ENCODE assay signal across 8 cellular contexts in genomic region chr7:44985033-44985695, GRCh38. TPM values are rescaled to one million over a fixed set of nuclear protein-coding genes. Genes with fewer than 3 reads are reported as not detected.
A peak's percentile ranks its signal among the peaks of the same experiment; 100 is the strongest.
DNase-seq lines count a peak whose midpoint lies in the region; ATAC-seq, FAIRE-seq and TF ChIP-seq lines count a peak whose summit lies in the region.

No MANE protein-coding gene starts in this region.

- in situ Hi-C loops in GM12878 (cut with MboI) (no loop called here), GM13977 (cut with MboI; ENCODE audit: low pct_unique_long_range_greater_than_20kb, low sequenced_read_pairs, unreplicated experiment) (no loop called here)

- H3K79me2 ChIP-seq in GM12878 (ENCODE audit: control insufficient read depth, insufficient read depth, low read length): peaks cover 51% of the 10 kb centered on the region

- no peak for ATAC-seq in A549
- no peak for ATAC-seq in GM12878
- ATAC-seq in GM19397 (IDR thresholded peaks at IDR 0.05; ENCODE audit: unreplicated experiment): no peak
- no peak for ATAC-seq in HG02870 (IDR thresholded peaks at IDR 0.05; ENCODE audit: unreplicated experiment)
- no peak for ATAC-seq in HG03432 (IDR thresholded peaks at IDR 0.05; ENCODE audit: unreplicated experiment)

- H2AFZ ChIP-seq in GM12878 (ENCODE audit: control insufficient read depth, low read depth, low read length): no peak overlapping the region

- peaks cover 19 to 21% of the 10 kb centered on the region in 2 experiments for H3K36me3 ChIP-seq in GM12878 (ENCODE audit: control insufficient read depth in 2 of 2, insufficient read depth in 2 of 2, low read length in 1 of 2)

- TF ChIP-seq POLR2A in A549 (IDR thresholded peaks at IDR 0.05; ENCODE audit: low read length) (no peak), GM12878 (IDR thresholded peaks at IDR 0.05; ENCODE audit: low read depth, low read length) (peak; percentile 24)

- no peaks in the 10 kb centered on the region for H3K27me3 ChIP-seq in GM12878 (replicated peaks in 1 of 2; ENCODE audit: control insufficient read depth in 2 of 2, insufficient read depth in 2 of 2, low read length in 1 of 2)

- peaks cover 32% of the 10 kb centered on the region for H3K36me3 Mint-ChIP-seq in mesothelial cell of epicardium

- TF ChIP-seq CTCF in A549 (IDR thresholded peaks at IDR 0.05) (no peak), HFF-Myc (IDR thresholded peaks at IDR 0.05; ENCODE audit: low read depth, low read length, missing control alignments) (no peak), GM12878 (IDR thresholded peaks at IDR 0.05 in 2 of 3, conservative IDR thresholded peaks at IDR 0.05 in 1 of 3; ENCODE audit: control insufficient read depth in 2 of 3, extremely low read depth in 1 of 3, insufficient read depth in 1 of 3, low read depth in 3 of 3, low read length in 3 of 3) (no peak), mesothelial cell of epicardium (IDR thresholded peaks at IDR 0.05; ENCODE audit: unreplicated experiment) (no peak), GM13977 (IDR thresholded peaks at IDR 0.05; ENCODE audit: extremely low read depth, insufficient read depth, missing control alignments) (no peak)

- TF ChIP-seq EP300 in A549 (IDR thresholded peaks at IDR 0.05): no peak
- no peak for TF ChIP-seq EP300 in GM12878 (IDR thresholded peaks at IDR 0.05; ENCODE audit: borderline replicate concordance in 1 of 2, control insufficient read depth in 1 of 2, low read depth in 2 of 2, low read length in 2 of 2)

- H3K4me1 ChIP-seq in A549 (peaks cover 33% of the 10 kb centered on the region), GM12878 (ENCODE audit: control insufficient read depth, insufficient read depth, low read length) (peaks cover 34% of the 10 kb centered on the region)

- no peaks in the 10 kb centered on the region for H3K9me3 ChIP-seq in A549
- H3K9me3 ChIP-seq in GM12878 (replicated peaks; ENCODE audit: control insufficient read depth, insufficient read depth, low read length): no peaks in the 10 kb centered on the region

- peak overlapping the region; percentile 82 for H3K9ac ChIP-seq in GM12878 (ENCODE audit: control insufficient read depth, insufficient read depth, low read length)

- SMC1A ChIA-PET in GM12878 (lab: Charles Lee; ENCODE audit: uncharacterized antibody, unreplicated experiment): interaction anchor here (0.7 to 16.7 kb wide), 7 partner anchors 12 to 151 kb away, joined by 3 to 303 read pairs (median 5); partner anchors contain the start of gene CCM2

- TSS peak; percentile 79 for BruUV-seq in GM12878 (replicated peaks; lab: Mats Ljungman, UMichigan)

- WGBS in A549 (ENCODE audit: missing lambda C conversion rate): 22% methylated on average over 6 of the region's 6 CpGs
- WGBS in GM12878 (ENCODE audit: insufficient coverage, insufficient replicate concordance, low lambda C conversion rate, missing lambda C conversion rate): 8% methylated on average over 6 of the region's 6 CpGs

- no peaks in the 10 kb centered on the region for H3K9me3 Mint-ChIP-seq in mesothelial cell of epicardium

- H3K27ac ChIP-seq in A549 (peak overlapping the region; percentile 88 to 95), GM12878 (ENCODE audit: control insufficient read depth, insufficient read depth) (peak overlapping the region; percentile 86)

- CTCF ChIA-PET in A549 (lab: Yijun Ruan, JAX) (interaction anchor here (1.1 kb wide), 1 partner anchor 128 kb away, joined by 4 read pairs; no protein-coding TSS in a partner anchor), GM12878 (lab: Yijun Ruan, JAX) (interaction anchor here (0.6 to 5.9 kb wide), 4 partner anchors 11 to 200 kb away, joined by 3 to 48 read pairs (median 10); no protein-coding TSS in a partner anchor)

- no peak for FAIRE-seq in A549 (lab: Jason Lieb, UNC)
- no peak for FAIRE-seq in GM12878 (lab: Jason Lieb, UNC)

- RAD21 ChIA-PET in GM12878 (lab: Charles Lee; ENCODE audit: unreplicated experiment): interaction anchor here (0.7 to 14.6 kb wide), 4 partner anchors 12 to 48 kb away, joined by 3 to 303 read pairs (median 20); partner anchors contain the start of gene CCM2

- H3K4me1 Mint-ChIP-seq in mesothelial cell of epicardium: peaks cover 47% of the 10 kb centered on the region

- H3K27ac Mint-ChIP-seq in mesothelial cell of epicardium: peak overlapping the region; percentile 99

- H3K4me3 Mint-ChIP-seq in mesothelial cell of epicardium: peak overlapping the region; percentile 95

- H3K4me2 ChIP-seq in A549: peak overlapping the region; percentile 93
- peak overlapping the region; percentile 94 for H3K4me2 ChIP-seq in GM12878 (ENCODE audit: control insufficient read depth, insufficient read depth)

- peak overlapping the region; percentile 64 for H3K4me3 ChIP-seq in A549
- H3K4me3 ChIP-seq in HFF-Myc (replicated peaks; ENCODE audit: low read depth, low read length): peak overlapping the region; percentile 98
- peak overlapping the region; percentile 93 for H3K4me3 ChIP-seq in GM12878

- peaks cover 3% of the 10 kb centered on the region for H4K20me1 ChIP-seq in GM12878 (ENCODE audit: control insufficient read depth, insufficient read depth)

- intact Hi-C loops in GM12878 (cut with micrococcal nuclease; ENCODE audit: unreplicated experiment): no loop called here

- no peak for DNase-seq in A549 (ENCODE audit: low read depth in 1 of 2, low spot score in 1 of 2)
- no peak for DNase-seq in HFF-Myc (ENCODE audit: extremely low read depth, low read depth)
- DNase-seq in GM12878 (ENCODE audit: low read depth, low spot score): no peak
- DNase-seq in mesothelial cell of epicardium (ENCODE audit: low spot score in 2 of 2, unreplicated experiment in 2 of 2): no peak
- no peak for DNase-seq in GM13977 (ENCODE audit: low spot score)

- TF ChIP-seq RAD21 in A549 (conservative IDR thresholded peaks at IDR 0.05 in 1 of 2, IDR thresholded peaks at IDR 0.05 in 1 of 2): no peak
- TF ChIP-seq RAD21 in GM12878 (IDR thresholded peaks at IDR 0.05; ENCODE audit: insufficient read depth, low read depth, low read length): no peak

- POLR2A ChIA-PET in A549 (lab: Yijun Ruan, JAX): interaction anchor here (0.7 to 2.0 kb wide), 6 partner anchors 7 to 127 kb away, joined by 3 to 12 read pairs (median 4); partner anchors contain the start of genes CCM2, PURB and TBRG4
- POLR2A ChIA-PET in GM12878 (lab: Charles Lee): interaction anchor here (0.6 to 16.1 kb wide), 9 partner anchors 9 to 152 kb away, joined by 3 to 280 read pairs (median 4); partner anchors contain the start of genes CCM2, H2AZ2 and TBRG4

- no peaks in the 10 kb centered on the region for H3K27me3 Mint-ChIP-seq in mesothelial cell of epicardium (ENCODE audit: low read depth)

TF ChIP-seq in A549, 52 proteins besides CTCF, POLR2A, EP300 and RAD21 (continues in another document):
- no peak for TF ChIP-seq FOXS1 (CRISPR knock-in tag; IDR thresholded peaks at IDR 0.05)

RNA-seq across cellular contexts. Expression of gene MYO1G, which starts 6.3 kb away (rescaled TPM):
- polyA plus RNA-seq in A549 (2011; rRNA removed) (0.03 TPM in 1 of 2 replicates, not detected in the other), A549 (2017; fragmentation: RNase III; extraction: RNeasy Plus Mini Kit Qiagen cat#74134 plus additional on column Dnase treatment) (0.04 to 0.12 TPM (median 0.06 TPM) in 3 replicates), GM12878 (2011; rRNA removed) (54.3 and 118 TPM in 2 replicates), GM12878 (2014; fragmentation: Illumina TruSeq; extraction: Trizol) (36.1 and 77.2 TPM in 2 replicates), GM12878 (2014; fragmentation: Nextera tagmentation; extraction: Ambion mirVana) (1 to 10 TPM; 1.8 to 3.3 TPM), GM12878 (2014; rRNA removed) (150 and 184 TPM in 2 replicates), GM12878 (2016; fragmentation: Nextera tagmentation; extraction: Ambion mirVana) (100 to 1,000 TPM; 185 to 216 TPM)
- 0.05 and 0.09 TPM in 2 replicates for polyA plus RNA-seq in A549 (2012; cell fraction: cytosol; rRNA removed)
- 0.28 and 0.48 TPM in 2 replicates for polyA plus RNA-seq in A549 (2012; cell fraction: nucleus; rRNA removed)
- polyA minus RNA-seq in A549 (2011; rRNA and poly(A)+ RNA removed): 0.33 and 0.73 TPM in 2 replicates
- 406 and 444 TPM in 2 replicates for total RNA-seq in GM12878 (2013; cell fraction: nucleolus; rRNA removed)
- total RNA-seq in GM12878 (2014; rRNA removed) (154 and 176 TPM in 2 replicates), GM12878 (2014; rRNA removed; fragmentation: Illumina TruSeq; extraction: Trizol) (63.7 and 66.1 TPM in 2 replicates), GM12878 (2021) (224 and 232 TPM in 2 replicates), mesothelial cell of epicardium (0.65 to 0.69 TPM (median 0.66 TPM) in 3 replicates)
- polyA plus RNA-seq in GM12878 (2011; ENCODE audit: low read depth): 91.4 TPM
- 111 and 152 TPM in 2 replicates for polyA plus RNA-seq in GM12878 (2011; cell fraction: cytosol; rRNA removed)
- 518 and 587 TPM in 2 replicates for polyA plus RNA-seq in GM12878 (2011; cell fraction: nucleus; rRNA removed)
- polyA plus RNA-seq in GM12878 (2012): 195 and 215 TPM in 2 replicates
- 230 and 324 TPM in 2 replicates for polyA minus RNA-seq in GM12878 (2011; rRNA and poly(A)+ RNA removed)
- polyA minus RNA-seq in GM12878 (2011; cell fraction: cytosol; rRNA and poly(A)+ RNA removed): 97.1 and 110 TPM in 2 replicates
- polyA minus RNA-seq in GM12878 (2011; cell fraction: nucleus; rRNA and poly(A)+ RNA removed): 238 and 294 TPM in 2 replicates

RNA-seq across cellular contexts. Expression of gene CCM2, which starts 14.8 kb away (rescaled TPM):
- 18.9 and 24.8 TPM in 2 replicates for polyA plus RNA-seq in A549 (2011; rRNA removed)
- polyA plus RNA-seq in A549 (2012; cell fraction: cytosol; rRNA removed): 50.6 and 66.6 TPM in 2 replicates
- polyA plus RNA-seq in A549 (2012; cell fraction: nucleus; rRNA removed): 65.7 and 80.1 TPM in 2 replicates
- 33.3 to 38.0 TPM (median 34.6 TPM) in 3 replicates for polyA plus RNA-seq in A549 (2017; fragmentation: RNase III; extraction: RNeasy Plus Mini Kit Qiagen cat#74134 plus additional on column Dnase treatment)
- 38.7 and 53.4 TPM in 2 replicates for polyA minus RNA-seq in A549 (2011; rRNA and poly(A)+ RNA removed)
- total RNA-seq in GM12878 (2013; cell fraction: nucleolus; rRNA removed): 36.2 and 40.0 TPM in 2 replicates
- total RNA-seq in GM12878 (2014; rRNA removed): 71.6 and 74.7 TPM in 2 replicates
- total RNA-seq in GM12878 (2014; rRNA removed; fragmentation: Illumina TruSeq; extraction: Trizol): 34.3 and 35.6 TPM in 2 replicates
- total RNA-seq in GM12878 (2021): 61.2 and 61.6 TPM in 2 replicates
- 25.8 TPM for polyA plus RNA-seq in GM12878 (2011; ENCODE audit: low read depth)
- 22.5 and 30.2 TPM in 2 replicates for polyA plus RNA-seq in GM12878 (2011; rRNA removed)
- polyA plus RNA-seq in GM12878 (2011; cell fraction: cytosol; rRNA removed): 45.3 and 56.3 TPM in 2 replicates
- 67.7 and 71.7 TPM in 2 replicates for polyA plus RNA-seq in GM12878 (2011; cell fraction: nucleus; rRNA removed)
- 51.5 and 60.9 TPM in 2 replicates for polyA plus RNA-seq in GM12878 (2012)
- 19.1 and 36.2 TPM in 2 replicates for polyA plus RNA-seq in GM12878 (2014; fragmentation: Illumina TruSeq; extraction: Trizol)
- 1 to 10 TPM in 1 of 2 experiments, under 1 TPM in 1; 1.00 to 4.1 TPM for polyA plus RNA-seq in GM12878 (2014; fragmentation: Nextera tagmentation; extraction: Ambion mirVana)
- polyA plus RNA-seq in GM12878 (2014; rRNA removed): 70.8 and 73.7 TPM in 2 replicates
- 10 to 100 TPM; 75.2 to 82.3 TPM for polyA plus RNA-seq in GM12878 (2016; fragmentation: Nextera tagmentation; extraction: Ambion mirVana)
- 31.6 and 47.1 TPM in 2 replicates for polyA minus RNA-seq in GM12878 (2011; rRNA and poly(A)+ RNA removed)
- polyA minus RNA-seq in GM12878 (2011; cell fraction: cytosol; rRNA and poly(A)+ RNA removed): 18.2 and 29.1 TPM in 2 replicates
- polyA minus RNA-seq in GM12878 (2011; cell fraction: nucleus; rRNA and poly(A)+ RNA removed): 15.1 and 19.7 TPM in 2 replicates
- 32.3 to 35.1 TPM (median 34.1 TPM) in 3 replicates for total RNA-seq in mesothelial cell of epicardium

Comparison
In these comparisons a context has a peak if more than half of its experiments do, and no peak if none do; other contexts are left out.
1. RNA of gene MYO1G, which starts 6.3 kb away (total RNA-seq): 63.7 to 444 TPM in GM12878; 0.65 to 0.69 TPM in mesothelial cell of epicardium; every median in the first group is over 10 times any median in the second.
2. Of the 24 proteins assayed by ChIP-seq in both GM12878 and A549: peak only in GM12878: POLR2A; only in A549: none; in both: none; in neither: 23.
3. Peak in every context shown above with its lines, with median percentiles within 50 percentile points of each other: H3K4me3 ChIP-seq.